10 cellular contexts compared by ENCODE assay signal in the genomic region with DNA sequence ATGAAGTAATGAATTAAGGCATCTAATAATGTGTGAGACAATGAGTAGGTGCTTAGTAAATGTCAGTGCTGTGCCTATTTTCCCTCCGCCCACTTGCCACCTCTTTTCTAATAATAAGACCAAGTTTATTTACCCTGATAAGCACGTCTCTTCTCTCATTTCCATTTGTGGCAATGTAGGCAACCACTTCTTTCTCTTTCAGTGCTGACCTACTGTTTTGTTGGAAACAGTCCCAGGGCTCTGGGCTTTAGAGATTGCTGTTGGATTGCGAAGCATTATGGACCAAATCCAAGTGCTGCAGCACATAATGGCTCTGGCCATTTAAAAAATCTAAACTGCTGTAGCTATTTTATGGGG.
DNase-seq lines count a peak whose midpoint lies in the region; ATAC-seq, FAIRE-seq and TF ChIP-seq lines count a peak whose summit lies in the region.
"Had no signal": no experiment of that assay in that cellular context is flagged by ENCODE, and none has a peak within 500 bp of the region (broad histone marks: within the 10 kb centered on the region; RNA-seq: fewer than 3 reads in every experiment).

No MANE protein-coding gene starts in this region.

- RAD21 ChIA-PET in GM12878 (lab: Charles Lee; ENCODE audit: unreplicated experiment): interaction anchor here (0.6 to 12.1 kb wide), 15 partner anchors 9 to 1180 kb away, joined by 3 to 356 read pairs (median 4); a partner anchor contains a TSS

- peaks cover 4 to 28% (median 18%) of the 10 kb centered on the region in 4 donors for H3K4me1 ChIP-seq in liver (ENCODE audit: control insufficient read depth in 4 of 4, insufficient read depth in 4 of 4, low read length in 3 of 4)
- peaks cover 5% of the 10 kb centered on the region; the same call in 1 of the 2 replicates for H3K4me1 ChIP-seq in HepG2 (ENCODE audit: insufficient read depth, low read length)
- peaks cover 32% of the 10 kb centered on the region for H3K4me1 ChIP-seq in GM12878 (ENCODE audit: control insufficient read depth, insufficient read depth, low read length)
- peaks cover 0 to 15% of the 10 kb centered on the region in 2 donors for H3K4me1 ChIP-seq in left lung
- H3K4me1 ChIP-seq in vagina: peaks cover 22% of the 10 kb centered on the region

- BruUV-seq in HepG2 (replicated peaks; lab: Mats Ljungman, UMichigan) (no TSS peak), GM12878 (replicated peaks; lab: Mats Ljungman, UMichigan) (TSS peak; percentile 74)

- intact Hi-C loops in HepG2 (cut with micrococcal nuclease; ENCODE audit: unreplicated experiment) (no loop called here), GM12878 (cut with micrococcal nuclease; ENCODE audit: unreplicated experiment) (loop anchor here (2.0 kb wide), 1 partner anchor 91 kb away; no protein-coding TSS in a partner anchor), left lung (cut with DNase I) (no loop called here), vagina (cut with DNase I) (loop anchor here (10.0 kb wide), 2 partner anchors 417 to 747 kb away; a partner anchor contains a TSS), lower leg skin (cut with DNase I; ENCODE audit: low total_unique reads) (no loop called here)

- H3K36me3 ChIP-seq in liver (ENCODE audit: control insufficient read depth in 4 of 4, insufficient read depth in 3 of 4, low read depth in 1 of 4, low read length in 3 of 4) (no peaks in the 10 kb centered on the region), HepG2 (replicated peaks in 1 of 2; ENCODE audit: control insufficient read depth in 1 of 2, insufficient read depth in 2 of 2, low read length in 2 of 2) (no peaks in the 10 kb centered on the region), GM12878 (ENCODE audit: control insufficient read depth in 2 of 2, insufficient read depth in 2 of 2, low read length in 1 of 2) (peaks cover 0 to 2% of the 10 kb centered on the region in 2 experiments; a peak in 1 of 4 replicates), left lung (no peaks in the 10 kb centered on the region), vagina (no peaks in the 10 kb centered on the region)

- H3K27ac Mint-ChIP-seq in activated CD8-positive, alpha-beta T cell treated with anti-CD3 and anti-CD28 coated beads, Interleukin-2, amount 10 ng/mL, durations not matched to agents 7 days and 5 days: no peak overlapping the region

- H3K4me2 ChIP-seq in HepG2 (ENCODE audit: low read depth, low read length) (no peak overlapping the region), GM12878 (ENCODE audit: control insufficient read depth, insufficient read depth) (peak overlapping the region; percentile 77)

- H3K79me2 ChIP-seq in HepG2 (ENCODE audit: insufficient read depth, low read length): no peaks in the 10 kb centered on the region
- peaks cover 59% of the 10 kb centered on the region for H3K79me2 ChIP-seq in GM12878 (ENCODE audit: control insufficient read depth, insufficient read depth, low read length)

- H2AFZ ChIP-seq in HepG2 (ENCODE audit: low read length) (no peak overlapping the region), GM12878 (ENCODE audit: control insufficient read depth, low read depth, low read length) (no peak overlapping the region; the same call in 1 of the 2 replicates)

- CTCF ChIA-PET in HepG2 (lab: Yijun Ruan, JAX; ENCODE audit: low intra/inter-chr PET ratio, low total read pairs): no interaction called here
- CTCF ChIA-PET in GM12878 (lab: Yijun Ruan, JAX): interaction anchor here (0.7 to 5.5 kb wide), 5 partner anchors 10 to 114 kb away, joined by 3 to 61 read pairs (median 3); no protein-coding TSS in a partner anchor
- CTCF ChIA-PET in activated CD8-positive, alpha-beta T cell treated with anti-CD3 and anti-CD28 coated beads, Interleukin-2, amount 10 ng/mL, durations not matched to agents 7 days and 5 days (lab: Charles Lee): interaction anchor here (3.9 kb wide), 1 partner anchor 59 kb away, joined by 19 read pairs; no protein-coding TSS in a partner anchor

- H4K20me1 ChIP-seq in HepG2 (ENCODE audit: insufficient read depth, low read length) (no peaks in the 10 kb centered on the region), GM12878 (ENCODE audit: control insufficient read depth, insufficient read depth) (no peaks in the 10 kb centered on the region)

- H3K36me3 Mint-ChIP-seq in activated CD8-positive, alpha-beta T cell treated with anti-CD3 and anti-CD28 coated beads, Interleukin-2, amount 10 ng/mL, durations not matched to agents 7 days and 5 days (ENCODE audit: low read depth): peaks cover 40% of the 10 kb centered on the region

- in situ Hi-C loops in HepG2 (cut with HindIII; ENCODE audit: extremely low pct_ligation_motif_present, low pct_unique_long_range_greater_than_20kb) (no loop called here), GM12878 (cut with MboI) (loop anchor here (25.0 kb wide), 1 partner anchor 99 kb away; no protein-coding TSS in a partner anchor)

- FAIRE-seq in HepG2 (lab: Jason Lieb, UNC) (no peak), GM12878 (lab: Jason Lieb, UNC) (no peak)

- peaks cover 20% of the 10 kb centered on the region for H3K4me1 Mint-ChIP-seq in activated CD8-positive, alpha-beta T cell treated with anti-CD3 and anti-CD28 coated beads, Interleukin-2, amount 10 ng/mL, durations not matched to agents 7 days and 5 days (ENCODE audit: low read depth)

- TF ChIP-seq RAD21 in liver (IDR thresholded peaks at IDR 0.05) (peak; percentile 63 to 75), HepG2 (CRISPR knock-in tag; IDR thresholded peaks at IDR 0.05) (no peak), GM12878 (IDR thresholded peaks at IDR 0.05; ENCODE audit: insufficient read depth, low read depth, low read length) (no peak)

- TF ChIP-seq CTCF in liver (IDR thresholded peaks at IDR 0.05; ENCODE audit: low read depth, low read length, missing input control) (no peak), HepG2 (CRISPR knock-in tag; IDR thresholded peaks at IDR 0.05) (no peak), GM12878 (IDR thresholded peaks at IDR 0.05 in 2 of 3, conservative IDR thresholded peaks at IDR 0.05 in 1 of 3; ENCODE audit: control insufficient read depth in 2 of 3, extremely low read depth in 1 of 3, insufficient read depth in 1 of 3, low read depth in 3 of 3, low read length in 3 of 3) (no peak), left lung (IDR thresholded peaks at IDR 0.05) (no peak), vagina (IDR thresholded peaks at IDR 0.05) (no peak), lower leg skin (IDR thresholded peaks at IDR 0.05) (no peak)

- TF ChIP-seq POLR2A in HepG2 (IDR thresholded peaks at IDR 0.05; ENCODE audit: insufficient read depth in 1 of 2, low read depth in 2 of 2, low read length in 2 of 2): no peak
- TF ChIP-seq POLR2A in GM12878 (IDR thresholded peaks at IDR 0.05; ENCODE audit: low read depth, low read length): no peak
- TF ChIP-seq POLR2A in vagina (IDR thresholded peaks at IDR 0.05): no peak
- no peak for TF ChIP-seq POLR2A in lower leg skin (IDR thresholded peaks at IDR 0.05)

- H3K27me3 ChIP-seq in liver (ENCODE audit: control insufficient read depth in 4 of 4, insufficient read depth in 4 of 4, low read length in 3 of 4) (no peaks in the 10 kb centered on the region), HepG2 (ENCODE audit: control insufficient read depth in 1 of 2, insufficient read depth in 2 of 2, low read length in 2 of 2) (no peaks in the 10 kb centered on the region), GM12878 (replicated peaks in 1 of 2; ENCODE audit: control insufficient read depth in 2 of 2, insufficient read depth in 2 of 2, low read length in 1 of 2) (no peaks in the 10 kb centered on the region), left lung (no peaks in the 10 kb centered on the region), vagina (no peaks in the 10 kb centered on the region)

- H3K9me3 ChIP-seq in liver (ENCODE audit: control insufficient read depth in 4 of 4, low read length in 3 of 4): no peaks in the 10 kb centered on the region
- H3K9me3 ChIP-seq in HepG2 (ENCODE audit: low read length): no peaks in the 10 kb centered on the region
- peaks cover 3% of the 10 kb centered on the region for H3K9me3 ChIP-seq in GM12878 (replicated peaks; ENCODE audit: control insufficient read depth, insufficient read depth, low read length)
- H3K9me3 ChIP-seq in left lung: no peaks in the 10 kb centered on the region
- H3K9me3 ChIP-seq in vagina: no peaks in the 10 kb centered on the region

- H3K4me3 Mint-ChIP-seq in activated CD8-positive, alpha-beta T cell treated with anti-CD3 and anti-CD28 coated beads, Interleukin-2, amount 10 ng/mL, durations not matched to agents 7 days and 5 days: no peak overlapping the region
- H3K4me3 Mint-ChIP-seq: central memory CD8-positive, alpha-beta T cell had no signal

- H3K4me3 ChIP-seq in liver (ENCODE audit: low read depth in 1 of 3, low read length in 3 of 3): no peak overlapping the region
- no peak overlapping the region for H3K4me3 ChIP-seq in HepG2 (replicated peaks in 1 of 3; ENCODE audit: insufficient read depth in 1 of 3, low read depth in 2 of 3, low read length in 3 of 3)
- H3K4me3 ChIP-seq in GM12878: peak overlapping the region; percentile 50; the same call in 1 of the 2 replicates
- no peak overlapping the region for H3K4me3 ChIP-seq in left lung
- H3K4me3 ChIP-seq in vagina: no peak overlapping the region
- no peak overlapping the region for H3K4me3 ChIP-seq in lower leg skin (ENCODE audit: low read depth, poor library complexity, severe bottlenecking)

- SMC1A ChIA-PET in GM12878 (lab: Charles Lee; ENCODE audit: uncharacterized antibody, unreplicated experiment): interaction anchor here (0.8 to 16.9 kb wide), 15 partner anchors 8 to 418 kb away, joined by 3 to 805 read pairs (median 6); no protein-coding TSS in a partner anchor

- 11% methylated on average over 3 of the region's 3 CpGs for WGBS in liver
- WGBS in HepG2 (ENCODE audit: low lambda C conversion rate): 34% methylated on average over 3 of the region's 3 CpGs
- 50% methylated on average over 3 of the region's 3 CpGs for WGBS in GM12878 (ENCODE audit: insufficient coverage, insufficient replicate concordance, low lambda C conversion rate, missing lambda C conversion rate)
- 30 to 35% methylated on average over 3 of the region's 3 CpGs for WGBS in lower leg skin, 2 donors

- no peaks in the 10 kb centered on the region for H3K27me3 Mint-ChIP-seq in activated CD8-positive, alpha-beta T cell treated with anti-CD3 and anti-CD28 coated beads, Interleukin-2, amount 10 ng/mL, durations not matched to agents 7 days and 5 days (ENCODE audit: low read depth)
- H3K27me3 Mint-ChIP-seq: central memory CD8-positive, alpha-beta T cell had no signal

- no peak for TF ChIP-seq EP300 in HepG2 (IDR thresholded peaks at IDR 0.05; ENCODE audit: low read depth in 2 of 2, low read length in 2 of 2)
- no peak for TF ChIP-seq EP300 in HepG2 (CRISPR knock-in tag; IDR thresholded peaks at IDR 0.05; ENCODE audit: borderline replicate concordance)
- peak in 1 of 2 experiments; percentile 35; a peak in 1 of 4 replicates for TF ChIP-seq EP300 in GM12878 (IDR thresholded peaks at IDR 0.05; ENCODE audit: borderline replicate concordance in 1 of 2, control insufficient read depth in 1 of 2, low read depth in 2 of 2, low read length in 2 of 2)

- DNase-seq in HepG2 (ENCODE audit: low spot score) (no peak), GM12878 (ENCODE audit: low read depth, low spot score) (no peak), left lung (peak in 1 of 2 donors; percentile 50), vagina (ENCODE audit: extremely low spot score in 2 of 2) (no peak), lower leg skin (ENCODE audit: low spot score in 2 of 2) (no peak), DMS53 treated with DMSO at 0.1 percent for 48 hours (lab: John Stamatoyannopoulos, UW; ENCODE audit: unreplicated experiment) (no peak)
- no peak for DNase-seq in activated CD8-positive, alpha-beta T cell treated with anti-CD3 and anti-CD28 coated beads, Interleukin-2, amount 10 ng/mL, durations not matched to agents 7 days and 5 days
- DNase-seq: posterior cingulate gyrus had no signal

- H3K27ac ChIP-seq in liver (ENCODE audit: low read depth in 1 of 2, low read length in 2 of 2): peak overlapping the region; percentile 67 to 76
- no peak overlapping the region for H3K27ac ChIP-seq in HepG2 (ENCODE audit: extremely low read length, insufficient read depth, low read length)
- H3K27ac ChIP-seq in GM12878 (ENCODE audit: control insufficient read depth, insufficient read depth): peak overlapping the region; percentile 36
- no peak overlapping the region for H3K27ac ChIP-seq in left lung
- H3K27ac ChIP-seq in vagina: peak overlapping the region; percentile 63

- ATAC-seq in HepG2: no peak
- ATAC-seq in GM12878: peak; percentile 13
- peak; percentile 93 for ATAC-seq in left lung
- no peak for ATAC-seq in activated CD8-positive, alpha-beta T cell treated with anti-CD3 and anti-CD28 coated beads, Interleukin-2, amount 10 ng/mL, durations not matched to agents 7 days and 5 days

- H3K9me3 Mint-ChIP-seq in activated CD8-positive, alpha-beta T cell treated with anti-CD3 and anti-CD28 coated beads, Interleukin-2, amount 10 ng/mL, durations not matched to agents 7 days and 5 days (ENCODE audit: insufficient read depth): peaks cover 21% of the 10 kb centered on the region

- POLR2A ChIA-PET in HepG2 (lab: Yijun Ruan, JAX) (no interaction called here), GM12878 (lab: Charles Lee) (interaction anchor here (0.8 to 15.2 kb wide), 7 partner anchors 17 to 426 kb away, joined by 3 to 204 read pairs (median 5); a partner anchor contains a TSS)
- POLR2A ChIA-PET in activated CD8-positive, alpha-beta T cell treated with anti-CD3 and anti-CD28 coated beads, Interleukin-2, amount 10 ng/mL, durations not matched to agents 7 days and 5 days (lab: Charles Lee): no interaction called here

- peak overlapping the region; percentile 3 to 12 for H3K9ac ChIP-seq in liver (ENCODE audit: low read depth in 1 of 2, low read length in 2 of 2)
- H3K9ac ChIP-seq in HepG2 (ENCODE audit: insufficient read depth, low read depth, low read length): no peak overlapping the region
- H3K9ac ChIP-seq in GM12878 (ENCODE audit: control insufficient read depth, insufficient read depth, low read length): 0 out of 2 replicates have a peak overlapping the region, but pooled peaks have one; percentile 30

Comparison
In these comparisons a context has a peak if more than half of its experiments do, and no peak if none do; other contexts are left out.
1. H3K27ac ChIP-seq: peak in liver (2 of 2), GM12878 (single experiment) and vagina (single experiment); none in HepG2 (single experiment) and left lung (0 of 2).
2. ATAC-seq: peak in GM12878 (single experiment) and left lung (single experiment); none in HepG2 (single experiment) and activated CD8-positive, alpha-beta T cell treated with anti-CD3 and anti-CD28 coated beads, Interleukin-2, amount 10 ng/mL, durations not matched to agents 7 days and 5 days (single experiment).
3. intact Hi-C loops: an anchor here in GM12878 (2.0 kb wide) and vagina (10.0 kb wide); none called in HepG2, left lung and lower leg skin.